In genomic region chr22:31346255-31346732, GRCh38 we compare ENCODE assay signal across 8 cellular contexts. TPM values are rescaled to one million over a fixed set of nuclear protein-coding genes. Genes with fewer than 3 reads are reported as not detected.
DNase-seq lines count a peak whose midpoint lies in the region; ATAC-seq, FAIRE-seq and TF ChIP-seq lines count a peak whose summit lies in the region.

Gene PATZ1, minus strand, starts transcription at chr22:31346346. Its CDS starts 744 bp downstream, at chr22:31345602.

- no TSS peak for BruUV-seq in HepG2 (replicated peaks; lab: Mats Ljungman, UMichigan)

- TF ChIP-seq RAD21 in HepG2 (CRISPR knock-in tag; IDR thresholded peaks at IDR 0.05), result no peak

- no peak within 1 kb of the TSS for H2AFZ ChIP-seq in HepG2 (ENCODE audit: low read length)

- TF ChIP-seq CTCF in GM10266 (IDR thresholded peaks at IDR 0.05; ENCODE audit: control insufficient read depth, insufficient read depth, low read depth, missing control alignments) (no peak), HepG2 (CRISPR knock-in tag; IDR thresholded peaks at IDR 0.05) (no peak)

- H3K79me2 ChIP-seq in HepG2 (ENCODE audit: insufficient read depth, low read length), result peaks cover 47% of the 10 kb centered on the region

- H3K4me3 ChIP-seq in HepG2 (replicated peaks in 1 of 3; ENCODE audit: insufficient read depth in 1 of 3, low read depth in 2 of 3, low read length in 3 of 3), result peak within 1 kb of the TSS; percentile 74 to 91 (median 85)

- in situ Hi-C loops in HepG2 (cut with HindIII; ENCODE audit: extremely low pct_ligation_motif_present, low pct_unique_long_range_greater_than_20kb), result loop anchor here (5.0 kb wide), 1 partner anchor 51 kb away; the partner anchor contains the start of gene DRG1

- TF ChIP-seq POLR2A in HepG2 (IDR thresholded peaks at IDR 0.05; ENCODE audit: insufficient read depth in 1 of 2, low read depth in 2 of 2, low read length in 2 of 2), result peak; percentile 61 to 71; a peak in 3 of 4 replicates

- WGBS in HepG2 (ENCODE audit: low lambda C conversion rate), result 2% methylated on average over 25 of the region's 41 CpGs

- peak within 1 kb of the TSS; percentile 97 for H3K4me2 ChIP-seq in HepG2 (ENCODE audit: low read depth, low read length)

- no peaks in the 10 kb centered on the region for H3K9me3 ChIP-seq in HepG2 (ENCODE audit: low read length)

- H3K27ac ChIP-seq in HepG2 (ENCODE audit: extremely low read length, insufficient read depth, low read length), result peak within 1 kb of the TSS; percentile 94

- H3K36me3 ChIP-seq in HepG2 (replicated peaks in 1 of 2; ENCODE audit: control insufficient read depth in 1 of 2, insufficient read depth in 2 of 2, low read length in 2 of 2), result peaks cover 6 to 21% of the 10 kb centered on the region in 2 experiments; a peak in 4 of 5 replicates

- intact Hi-C loops in HepG2 (cut with micrococcal nuclease; ENCODE audit: unreplicated experiment), result loop anchor here (1.0 kb wide), 1 partner anchor 53 kb away; the partner anchor contains the start of gene DRG1

- H4K20me1 ChIP-seq in HepG2 (ENCODE audit: insufficient read depth, low read length), result peaks cover 38% of the 10 kb centered on the region

- peak; percentile 93 for DNase-seq in GM10266 (ENCODE audit: extremely low spot score)
- DNase-seq in NCI-H226, result peak; percentile 39
- peak; percentile 71 for DNase-seq in activated CD4-positive, CD25-positive, alpha-beta regulatory T cell treated with anti-CD3 and anti-CD28 coated beads, Interleukin-2, amount 50 U/mL, for 16 hours (ENCODE audit: low read depth, low spot score)
- peak; percentile 44 for DNase-seq in dedifferentiated amniotic fluid mesenchymal stem cell (ENCODE audit: extremely low spot score)
- peak; percentile 91 for DNase-seq in HepG2 (ENCODE audit: low spot score)
- DNase-seq in stimulated activated CD4-positive, alpha-beta T cell treated with anti-CD3 and anti-CD28 coated beads, Interleukin-4, amount 100 ng/mL, for 1 hour, result peak; percentile 70
- no peak for DNase-seq in cortex of kidney (lab: John Stamatoyannopoulos, UW)

- no peaks in the 10 kb centered on the region; a peak in 1 of 5 replicates for H3K27me3 ChIP-seq in HepG2 (ENCODE audit: control insufficient read depth in 1 of 2, insufficient read depth in 2 of 2, low read length in 2 of 2)

- peak; percentile 35 for ATAC-seq in HG02840 (IDR thresholded peaks at IDR 0.05; ENCODE audit: low FRiP score, unreplicated experiment)
- peak; percentile 5 for ATAC-seq in HepG2

- no peak for FAIRE-seq in HepG2 (lab: Jason Lieb, UNC)

- H3K9ac ChIP-seq in HepG2 (ENCODE audit: insufficient read depth, low read depth, low read length), result peak within 1 kb of the TSS; percentile 77

- POLR2A ChIA-PET in HepG2 (lab: Yijun Ruan, JAX), result interaction anchor here (0.6 to 3.4 kb wide), 26 partner anchors 8 to 1567 kb away, joined by 3 to 98 read pairs (median 4); partner anchors contain the start of genes DRG1, LIMK2, MORC2 and PIK3IP1

- TF ChIP-seq EP300 in HepG2 (IDR thresholded peaks at IDR 0.05; ENCODE audit: low read depth in 2 of 2, low read length in 2 of 2), result no peak
- TF ChIP-seq EP300 in HepG2 (CRISPR knock-in tag; IDR thresholded peaks at IDR 0.05; ENCODE audit: borderline replicate concordance), result no peak

- CTCF ChIA-PET in HepG2 (lab: Yijun Ruan, JAX; ENCODE audit: low intra/inter-chr PET ratio, low total read pairs), result no interaction called here

- peaks cover 72% of the 10 kb centered on the region for H3K4me1 ChIP-seq in HepG2 (ENCODE audit: insufficient read depth, low read length)

TF ChIP-seq in HepG2, 621 proteins besides CTCF, POLR2A, EP300 and RAD21 (continues in another document):
- TF ChIP-seq TOE1 (CRISPR knock-in tag; IDR thresholded peaks at IDR 0.05), result no peak
- no peak for TF ChIP-seq MTA1 (CRISPR knock-in tag; IDR thresholded peaks at IDR 0.05; ENCODE audit: borderline replicate concordance)
- no peak for TF ChIP-seq ARHGAP35 (CRISPR knock-in tag; IDR thresholded peaks at IDR 0.05; ENCODE audit: borderline replicate concordance)
- TF ChIP-seq ISL2 (CRISPR knock-in tag; IDR thresholded peaks at IDR 0.05), result no peak
- TF ChIP-seq HOXA5 (CRISPR knock-in tag; IDR thresholded peaks at IDR 0.05), result no peak
- no peak for TF ChIP-seq ATRX (CRISPR knock-in tag; IDR thresholded peaks at IDR 0.05; ENCODE audit: borderline replicate concordance)
- no peak; the same call in 1 of the 2 replicates for TF ChIP-seq ZNF317 (CRISPR knock-in tag; IDR thresholded peaks at IDR 0.05)
- peak; percentile 95 for TF ChIP-seq BHLHE40 (IDR thresholded peaks at IDR 0.05; ENCODE audit: low read length)
- TF ChIP-seq FOSL2 (CRISPR knock-in tag; IDR thresholded peaks at IDR 0.05), result no peak
- TF ChIP-seq ZMYM4 (CRISPR knock-in tag; IDR thresholded peaks at IDR 0.05), result no peak
- TF ChIP-seq RNF219 (CRISPR knock-in tag; IDR thresholded peaks at IDR 0.05), result no peak
- TF ChIP-seq HMG20A (CRISPR knock-in tag; IDR thresholded peaks at IDR 0.05; ENCODE audit: borderline replicate concordance), result no peak
- peak; percentile 99 for TF ChIP-seq SRSF1 (optimal IDR thresholded peaks at IDR 0.05; ENCODE audit: low read depth, low read length)
- TF ChIP-seq ZNF24 (IDR thresholded peaks at IDR 0.05), result no peak
- peak; percentile 57 for TF ChIP-seq HNRNPK (IDR thresholded peaks at IDR 0.05; ENCODE audit: low read depth, low read length, poor library complexity, severe bottlenecking)
- 0 out of 2 replicates have a peak, but pooled peaks have one; percentile 26 for TF ChIP-seq ZNF20 (CRISPR knock-in tag; IDR thresholded peaks at IDR 0.05)
- no peak for TF ChIP-seq ZNF710 (CRISPR knock-in tag; IDR thresholded peaks at IDR 0.05; ENCODE audit: borderline replicate concordance)
- TF ChIP-seq ZFX (CRISPR knock-in tag; IDR thresholded peaks at IDR 0.05; ENCODE audit: low read depth), result peak; percentile 16; the same call in 1 of the 2 replicates

RNA-seq across cellular contexts. Expression of gene PATZ1, which starts in this region (rescaled TPM):
- 30.4 and 30.5 TPM in 2 replicates for total RNA-seq in HepG2 (2016; rRNA removed; fragmentation: Illumina TruSeq; extraction: Trizol)
- total RNA-seq in HepG2 (2016; cell fraction: cytosol; rRNA removed; fragmentation: Illumina TruSeq; extraction: Trizol; ENCODE audit: low read depth), result 6.2 and 6.9 TPM in 2 replicates
- 28.0 and 31.0 TPM in 2 replicates for total RNA-seq in HepG2 (2016; cell fraction: insoluble cytoplasmic fraction; rRNA removed; fragmentation: Illumina TruSeq; extraction: Trizol)
- total RNA-seq in HepG2 (2016; cell fraction: membrane; rRNA removed; fragmentation: Illumina TruSeq; extraction: Trizol), result 20.4 and 21.7 TPM in 2 replicates
- 32.1 and 34.3 TPM in 2 replicates for total RNA-seq in HepG2 (2016; cell fraction: nucleus; rRNA removed; fragmentation: Illumina TruSeq; extraction: Trizol)
- 24.9 and 26.6 TPM in 2 replicates for polyA plus RNA-seq in HepG2 (2011; rRNA removed)
- 16.9 and 18.6 TPM in 2 replicates for polyA plus RNA-seq in HepG2 (2011; cell fraction: cytosol; rRNA removed)
- polyA plus RNA-seq in HepG2 (2011; cell fraction: nucleus; rRNA removed), result 45.4 and 58.3 TPM in 2 replicates
- polyA plus RNA-seq in HepG2 (2012), result 25.7 and 29.3 TPM in 2 replicates
- polyA plus RNA-seq in HepG2 (2016; cell fraction: cytosol; fragmentation: Illumina TruSeq; extraction: Trizol; ENCODE audit: low read depth), result 3.1 and 3.4 TPM in 2 replicates
- 32.9 and 37.5 TPM in 2 replicates for polyA plus RNA-seq in HepG2 (2016; cell fraction: insoluble cytoplasmic fraction; fragmentation: Illumina TruSeq; extraction: Trizol; ENCODE audit: low read depth)
- polyA plus RNA-seq in HepG2 (2016; cell fraction: membrane; fragmentation: Illumina TruSeq; extraction: Trizol; ENCODE audit: low read depth), result 11.6 and 11.7 TPM in 2 replicates
- polyA plus RNA-seq in HepG2 (2016; cell fraction: nucleus; fragmentation: Illumina TruSeq; extraction: Trizol; ENCODE audit: insufficient read depth, low read depth), result 45.6 and 49.3 TPM in 2 replicates
- 47.7 and 108 TPM in 2 replicates for polyA minus RNA-seq in HepG2 (2011; rRNA and poly(A)+ RNA removed; ENCODE audit: low replicate concordance)
- polyA minus RNA-seq in HepG2 (2011; cell fraction: cytosol; rRNA and poly(A)+ RNA removed), result 27.9 and 30.8 TPM in 2 replicates
- 54.1 and 54.8 TPM in 2 replicates for polyA minus RNA-seq in HepG2 (2011; cell fraction: nucleus; rRNA and poly(A)+ RNA removed)
